In genomic region chr12:130086777-130087176, GRCh38 we compare ENCODE assay signal across 21 cellular contexts.
DNase-seq lines count a peak whose midpoint lies in the region; TF ChIP-seq lines count a peak whose summit lies in the region.
"Had no signal": no experiment of that assay in that cellular context is flagged by ENCODE, and none has a peak within 500 bp of the region (broad histone marks: within the 10 kb centered on the region; RNA-seq: fewer than 3 reads in every experiment).

No MANE protein-coding gene starts in this region.

- no peak overlapping the region for H3K27ac Mint-ChIP-seq in activated CD4-positive, alpha-beta memory T cell treated with anti-CD3 and anti-CD28 coated beads for 36 hours
- no peak overlapping the region for H3K27ac Mint-ChIP-seq in activated CD4-positive, alpha-beta memory T cell treated with anti-CD3 and anti-CD28 coated beads, Interleukin-2, amount 10 ng/mL, durations not matched to agents 7 days and 5 days
- H3K27ac Mint-ChIP-seq in brain = peak overlapping the region in 3 of 5 experiments; percentile 39 to 69 (median 42)
- H3K27ac Mint-ChIP-seq in neural crest cell (ENCODE audit: unreplicated experiment) = peak overlapping the region; percentile 24
- H3K27ac Mint-ChIP-seq: GM23338 had no signal

- peak overlapping the region; percentile 6 for H3K4me3 Mint-ChIP-seq in activated CD4-positive, alpha-beta memory T cell treated with anti-CD3 and anti-CD28 coated beads for 36 hours
- H3K4me3 Mint-ChIP-seq in activated CD4-positive, alpha-beta memory T cell treated with anti-CD3 and anti-CD28 coated beads, Interleukin-2, amount 10 ng/mL, durations not matched to agents 7 days and 5 days = no peak overlapping the region
- no peak overlapping the region for H3K4me3 Mint-ChIP-seq in brain
- H3K4me3 Mint-ChIP-seq in neural crest cell = no peak overlapping the region
- H3K4me3 Mint-ChIP-seq: GM23338 had no signal

- no peak for DNase-seq in activated CD4-positive, alpha-beta memory T cell treated with anti-CD3 and anti-CD28 coated beads for 36 hours
- no peak for DNase-seq in activated CD4-positive, alpha-beta memory T cell treated with anti-CD3 and anti-CD28 coated beads, Interleukin-2, amount 10 ng/mL, durations not matched to agents 7 days and 5 days
- DNase-seq in DMS153 (lab: John Stamatoyannopoulos, UW) (peak; percentile 6), neural crest cell (ENCODE audit: low read depth, low spot score) (no peak), SHP77 treated with DMSO at 0.1 percent for 48 hours (lab: John Stamatoyannopoulos, UW) (no peak), GM10248 (ENCODE audit: extremely low spot score) (no peak), brain microvascular endothelial cell (no peak)
- DNase-seq: cortex of kidney, DMS79, IMR-90, left ventricle myocardium superior, MM.1S, NCI-H2171 treated with DMSO at 0.1 percent for 48 hours, NCI-H82, Right ventricle myocardium superior, substantia nigra, SW 1271 had no signal

- H3K36me3 ChIP-seq in brain microvascular endothelial cell (replicated peaks) = no peaks in the 10 kb centered on the region

- no peak overlapping the region for H3K27ac ChIP-seq in brain microvascular endothelial cell
- H3K27ac ChIP-seq: C4-2B had no signal

- H3K4me1 Mint-ChIP-seq in activated CD4-positive, alpha-beta memory T cell treated with anti-CD3 and anti-CD28 coated beads for 36 hours (ENCODE audit: low read depth) = peaks cover 23% of the 10 kb centered on the region
- peaks cover 2% of the 10 kb centered on the region for H3K4me1 Mint-ChIP-seq in activated CD4-positive, alpha-beta memory T cell treated with anti-CD3 and anti-CD28 coated beads, Interleukin-2, amount 10 ng/mL, durations not matched to agents 7 days and 5 days
- H3K4me1 Mint-ChIP-seq in brain (peaks cover 51% of the 10 kb centered on the region), neural crest cell (peaks cover 44% of the 10 kb centered on the region)
- H3K4me1 Mint-ChIP-seq: GM23338 had no signal

- H3K9me3 Mint-ChIP-seq in activated CD4-positive, alpha-beta memory T cell treated with anti-CD3 and anti-CD28 coated beads for 36 hours = no peaks in the 10 kb centered on the region
- peaks cover 14% of the 10 kb centered on the region for H3K9me3 Mint-ChIP-seq in activated CD4-positive, alpha-beta memory T cell treated with anti-CD3 and anti-CD28 coated beads, Interleukin-2, amount 10 ng/mL, durations not matched to agents 7 days and 5 days
- H3K9me3 Mint-ChIP-seq in brain (peaks cover 0 to 90% (median 13%) of the 10 kb centered on the region in 5 experiments), neural crest cell (peaks cover 11% of the 10 kb centered on the region)

- no peaks in the 10 kb centered on the region for H3K36me3 Mint-ChIP-seq in activated CD4-positive, alpha-beta memory T cell treated with anti-CD3 and anti-CD28 coated beads for 36 hours
- H3K36me3 Mint-ChIP-seq in activated CD4-positive, alpha-beta memory T cell treated with anti-CD3 and anti-CD28 coated beads, Interleukin-2, amount 10 ng/mL, durations not matched to agents 7 days and 5 days (ENCODE audit: low read depth) = no peaks in the 10 kb centered on the region
- H3K36me3 Mint-ChIP-seq in brain (no peaks in the 10 kb centered on the region), neural crest cell (ENCODE audit: low read depth) (no peaks in the 10 kb centered on the region)

- no peaks in the 10 kb centered on the region for H3K27me3 Mint-ChIP-seq in activated CD4-positive, alpha-beta memory T cell treated with anti-CD3 and anti-CD28 coated beads for 36 hours
- H3K27me3 Mint-ChIP-seq in activated CD4-positive, alpha-beta memory T cell treated with anti-CD3 and anti-CD28 coated beads, Interleukin-2, amount 10 ng/mL, durations not matched to agents 7 days and 5 days = no peaks in the 10 kb centered on the region
- H3K27me3 Mint-ChIP-seq in brain (peaks cover 14% of the 10 kb centered on the region), neural crest cell (ENCODE audit: low read depth) (no peaks in the 10 kb centered on the region)
- H3K27me3 Mint-ChIP-seq: activated CD4-positive, alpha-beta T cell treated with anti-CD3 and anti-CD28 coated beads, Interleukin-2, amount 10 ng/mL, durations not matched to agents 7 days and 5 days had no signal

- TF ChIP-seq CTCF in brain (conservative IDR thresholded peaks at IDR 0.05) = no peak
- no peak for TF ChIP-seq CTCF in neural crest cell (conservative IDR thresholded peaks at IDR 0.05)
- no peak for TF ChIP-seq CTCF in GM10248 (IDR thresholded peaks at IDR 0.05; ENCODE audit: control extremely low read depth, extremely low read depth, low read depth, missing control alignments)
- no peak for TF ChIP-seq CTCF in brain microvascular endothelial cell (IDR thresholded peaks at IDR 0.05; ENCODE audit: low read depth, low read length, missing control alignments)

- H3K27me3 ChIP-seq in brain microvascular endothelial cell (replicated peaks) = no peaks in the 10 kb centered on the region

- CTCF ChIA-PET in activated CD4-positive, alpha-beta memory T cell treated with anti-CD3 and anti-CD28 coated beads for 36 hours (lab: Charles Lee) = interaction anchor here (0.7 to 1.2 kb wide), 2 partner anchors 38 to 45 kb away, joined by 3 to 4 read pairs; no protein-coding TSS in a partner anchor
- CTCF ChIA-PET in activated CD4-positive, alpha-beta memory T cell treated with anti-CD3 and anti-CD28 coated beads, Interleukin-2, amount 10 ng/mL, durations not matched to agents 7 days and 5 days (lab: Charles Lee) = no interaction called here
- CTCF ChIA-PET in GM10248 (lab: Yijun Ruan, JAX) = no interaction called here

- no peak overlapping the region for H3K4me3 ChIP-seq in brain microvascular endothelial cell (ENCODE audit: low read depth, low read length)
- H3K4me3 ChIP-seq: GM23338 had no signal

- POLR2A ChIA-PET in activated CD4-positive, alpha-beta memory T cell treated with anti-CD3 and anti-CD28 coated beads for 36 hours (lab: Charles Lee) = interaction anchor here (0.7 kb wide), 1 partner anchor 1628 kb away, joined by 4 read pairs; no protein-coding TSS in a partner anchor
- POLR2A ChIA-PET in activated CD4-positive, alpha-beta memory T cell treated with anti-CD3 and anti-CD28 coated beads, Interleukin-2, amount 10 ng/mL, durations not matched to agents 7 days and 5 days (lab: Charles Lee) = no interaction called here
- POLR2A ChIA-PET in GM10248 (lab: Yijun Ruan, JAX) = no interaction called here

- in situ Hi-C loops in brain microvascular endothelial cell (cut with HindIII; ENCODE audit: low pct_ligation_motif_present, low sequenced_read_pairs) = no loop called here

- intact Hi-C loops in activated CD4-positive, alpha-beta memory T cell treated with anti-CD3 and anti-CD28 coated beads for 36 hours (cut with micrococcal nuclease) = no loop called here

Comparison
In these comparisons a context has a peak if more than half of its experiments do, and no peak if none do; other contexts are left out.
1. H3K27ac Mint-ChIP-seq: peak in brain (3 of 5) and neural crest cell (single experiment); none in activated CD4-positive, alpha-beta memory T cell treated with anti-CD3 and anti-CD28 coated beads for 36 hours (single experiment) and activated CD4-positive, alpha-beta memory T cell treated with anti-CD3 and anti-CD28 coated beads, Interleukin-2, amount 10 ng/mL, durations not matched to agents 7 days and 5 days (single experiment).